ENCODE assay signal across 10 cellular contexts in genomic region chr2:127400897-127401756, GRCh38. TPM values are rescaled to one million over a fixed set of nuclear protein-coding genes. Genes with fewer than 3 reads are reported as not detected.
DNase-seq lines count a peak whose midpoint lies in the region; ATAC-seq, FAIRE-seq and TF ChIP-seq lines count a peak whose summit lies in the region.
"Had no signal": no experiment of that assay in that cellular context is flagged by ENCODE, and none has a peak within 500 bp of the region (broad histone marks: within the 10 kb centered on the region; RNA-seq: fewer than 3 reads in every experiment).

No MANE protein-coding gene starts in this region.

- WGBS in thyroid gland, 2 donors: 58 to 66% methylated on average over 28 to 34 of the region's 39 CpGs

- CTCF ChIA-PET in MCF 10A (lab: Yijun Ruan, JAX): interaction anchor here (0.7 to 3.1 kb wide), 4 partner anchors 12 to 73 kb away, joined by 3 to 12 read pairs (median 4); no protein-coding TSS in a partner anchor

- no peak overlapping the region for H3K4me3 ChIP-seq in breast epithelium
- no peak overlapping the region for H3K4me3 ChIP-seq in thyroid gland (replicated peaks in 1 of 3)
- H3K4me3 ChIP-seq: BLaER1 had no signal

- peak; percentile 62 for ATAC-seq in activated T-helper 17 cell treated with anti-CD3 and anti-CD28 coated beads, Interleukin-2, amount 50 U/mL, for 72 hours (replicated peaks)

- H3K27ac Mint-ChIP-seq in MCF 10A (ENCODE audit: low read depth, unreplicated experiment): peak overlapping the region; percentile 70
- no peak overlapping the region for H3K27ac Mint-ChIP-seq in activated T-helper 17 cell treated with anti-CD3 and anti-CD28 coated beads, Interleukin-2, amount 50 U/mL, for 72 hours

- no peak overlapping the region for H3K4me3 Mint-ChIP-seq in MCF 10A (ENCODE audit: unreplicated experiment)
- peak overlapping the region; percentile 10 for H3K4me3 Mint-ChIP-seq in activated T-helper 17 cell treated with anti-CD3 and anti-CD28 coated beads, Interleukin-2, amount 50 U/mL, for 72 hours

- no peak for FAIRE-seq in HTR-8/SVneo (lab: Jason Lieb, UNC)
- no peak for FAIRE-seq in GM12892 (lab: Jason Lieb, UNC)

- DNase-seq in MCF 10A (ENCODE audit: unreplicated experiment): peak; percentile 87
- DNase-seq in breast epithelium (ENCODE audit: low spot score in 2 of 2): no peak
- DNase-seq in left kidney (ENCODE audit: low read depth, low spot score): peak; percentile 49
- DNase-seq in thyroid gland: peak; percentile 46 to 56
- DNase-seq in DMS153 treated with DMSO at 0.1 percent for 48 hours (lab: John Stamatoyannopoulos, UW; ENCODE audit: unreplicated experiment): no peak
- no peak for DNase-seq in HTR-8/SVneo (ENCODE audit: insufficient read length, low spot score)
- DNase-seq in GM12892 (ENCODE audit: insufficient read length): no peak
- DNase-seq: dermis blood vessel endothelial cell had no signal

- no peaks in the 10 kb centered on the region for H3K27me3 Mint-ChIP-seq in MCF 10A (ENCODE audit: insufficient read depth, unreplicated experiment)
- peaks cover 10% of the 10 kb centered on the region for H3K27me3 Mint-ChIP-seq in activated T-helper 17 cell treated with anti-CD3 and anti-CD28 coated beads, Interleukin-2, amount 50 U/mL, for 72 hours

- POLR2A ChIA-PET in MCF 10A (lab: Yijun Ruan, JAX): interaction anchor here (0.6 to 7.0 kb wide), 7 partner anchors 12 to 410 kb away, joined by 3 to 57 read pairs (median 4); partner anchors contain the start of genes MAP3K2 and WDR33

- H3K27me3 ChIP-seq in breast epithelium: no peaks in the 10 kb centered on the region
- no peaks in the 10 kb centered on the region for H3K27me3 ChIP-seq in thyroid gland
- H3K27me3 ChIP-seq: BLaER1 had no signal

- H3K9me3 Mint-ChIP-seq in MCF 10A (ENCODE audit: unreplicated experiment): no peaks in the 10 kb centered on the region
- H3K9me3 Mint-ChIP-seq in activated T-helper 17 cell treated with anti-CD3 and anti-CD28 coated beads, Interleukin-2, amount 50 U/mL, for 72 hours: no peaks in the 10 kb centered on the region

- no TSS peak for BruUV-seq in MCF 10A (replicated peaks; lab: Mats Ljungman, UMichigan)

- H3K4me1 ChIP-seq in breast epithelium (no peaks in the 10 kb centered on the region), thyroid gland (peaks cover 0 to 25% of the 10 kb centered on the region in 2 donors)

- no peaks in the 10 kb centered on the region for H3K9me3 ChIP-seq in breast epithelium
- no peaks in the 10 kb centered on the region for H3K9me3 ChIP-seq in thyroid gland
- H3K9me3 ChIP-seq: BLaER1 had no signal

- peaks cover 6% of the 10 kb centered on the region for H3K36me3 Mint-ChIP-seq in MCF 10A (ENCODE audit: insufficient read depth, unreplicated experiment)
- H3K36me3 Mint-ChIP-seq in activated T-helper 17 cell treated with anti-CD3 and anti-CD28 coated beads, Interleukin-2, amount 50 U/mL, for 72 hours (ENCODE audit: low read depth): no peaks in the 10 kb centered on the region

- intact Hi-C loops in MCF 10A (cut with micrococcal nuclease): no loop called here
- intact Hi-C loops in breast epithelium (cut with DNase I; ENCODE audit: low total_unique reads): no loop called here
- intact Hi-C loops in thyroid gland (cut with DNase I): no loop called here

- H3K4me1 Mint-ChIP-seq in MCF 10A (ENCODE audit: insufficient read depth, unreplicated experiment): peaks cover 49% of the 10 kb centered on the region
- H3K4me1 Mint-ChIP-seq in activated T-helper 17 cell treated with anti-CD3 and anti-CD28 coated beads, Interleukin-2, amount 50 U/mL, for 72 hours: peaks cover 26% of the 10 kb centered on the region

- no peak overlapping the region for H3K27ac ChIP-seq in breast epithelium
- no peak overlapping the region for H3K27ac ChIP-seq in thyroid gland
- H3K27ac ChIP-seq: BLaER1 had no signal

- H3K36me3 ChIP-seq in breast epithelium (no peaks in the 10 kb centered on the region), thyroid gland (no peaks in the 10 kb centered on the region)
- H3K36me3 ChIP-seq: BLaER1 had no signal

- TF ChIP-seq CTCF in MCF 10A (IDR thresholded peaks at IDR 0.05; ENCODE audit: unreplicated experiment) (no peak), breast epithelium (IDR thresholded peaks at IDR 0.05) (no peak), thyroid gland (IDR thresholded peaks at IDR 0.05) (no peak)

- TF ChIP-seq POLR2A in breast epithelium (IDR thresholded peaks at IDR 0.05) (no peak), thyroid gland (IDR thresholded peaks at IDR 0.05) (no peak), GM12892 (IDR thresholded peaks at IDR 0.05; ENCODE audit: low read depth, low read length) (no peak)

RNA-seq across cellular contexts. Expression of gene MAP3K2, which starts 13.4 kb away (rescaled TPM):
- total RNA-seq in MCF 10A (2022) (62.9 and 65.6 TPM in 2 replicates), breast epithelium (10 to 100 TPM; 55.7 to 62.2 (median 58.4) TPM), thyroid gland (100 to 1,000 TPM in 1 of 4 donors, 10 to 100 TPM in 3; 84.8 to 118 (median 92.8) TPM)
- total RNA-seq in activated T-helper 17 cell treated with anti-CD3 and anti-CD28 coated beads, Interleukin-2, amount 50 U/mL, for 72 hours: 10 to 100 TPM; 44.9 to 92.5 TPM
- polyA plus RNA-seq in GM12892 (2012; ENCODE audit: missing spikeins): 12.9 TPM

RNA-seq across cellular contexts. Expression of gene PROC, which starts 17.1 kb away (rescaled TPM):
- total RNA-seq in MCF 10A (2022) (not detected in 2 replicates), breast epithelium (not detected), thyroid gland (not detected)
- not detected for total RNA-seq in activated T-helper 17 cell treated with anti-CD3 and anti-CD28 coated beads, Interleukin-2, amount 50 U/mL, for 72 hours
- not detected for polyA plus RNA-seq in GM12892 (2012; ENCODE audit: missing spikeins)

Comparison
In these comparisons a context has a peak if more than half of its experiments do, and no peak if none do; other contexts are left out.
1. DNase-seq: peak in MCF 10A (single experiment), left kidney (single experiment) and thyroid gland (2 of 2); none in breast epithelium (0 of 2), DMS153 treated with DMSO at 0.1 percent for 48 hours (single experiment), HTR-8/SVneo (single experiment) and GM12892 (single experiment).